1 cellular context compared by ENCODE assay signal in the genomic region with DNA sequence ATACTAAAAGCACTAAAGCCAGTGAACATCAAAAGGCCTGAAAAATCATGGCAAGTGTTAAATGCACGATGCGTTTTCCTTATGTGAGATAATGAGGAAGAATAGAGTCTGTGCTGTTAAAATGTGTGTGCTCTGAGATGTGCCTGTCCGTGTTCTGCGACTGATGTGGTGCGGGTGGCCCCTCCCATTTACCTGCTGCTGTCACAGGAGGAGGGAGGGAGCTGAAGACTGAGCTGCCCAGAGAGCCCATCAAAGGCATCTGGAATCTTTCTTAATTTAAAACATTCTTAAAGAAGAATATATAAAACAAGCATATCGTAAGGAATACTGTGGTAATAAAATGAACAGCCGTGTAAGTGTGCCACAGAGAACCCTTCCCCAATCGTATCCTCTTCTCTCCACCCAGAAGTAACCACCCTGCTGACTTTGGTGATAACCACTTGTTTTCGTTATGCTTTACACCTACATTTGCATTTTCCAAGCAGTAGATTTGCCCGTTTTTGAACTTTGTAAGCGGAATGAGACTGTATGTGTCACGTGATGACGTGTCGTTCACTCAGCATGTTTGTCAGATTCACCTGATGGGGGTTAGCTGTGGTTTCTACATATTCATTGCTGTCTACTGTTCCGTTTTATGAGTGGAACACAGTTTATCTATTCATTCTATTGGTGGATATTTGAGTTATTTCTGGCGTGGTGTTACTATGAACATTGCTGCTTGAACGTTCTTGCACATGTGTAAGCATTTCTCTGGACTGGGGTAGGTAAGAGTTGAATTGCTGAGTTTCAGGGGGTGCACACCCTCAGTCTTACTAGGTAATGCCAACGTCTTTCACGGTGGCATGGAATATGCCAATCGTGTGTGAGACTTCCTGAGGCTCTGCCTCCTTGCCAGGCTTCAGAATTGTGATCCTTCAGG.
TF ChIP-seq lines count a peak whose summit lies in the region.

No MANE protein-coding gene starts in this region.

TF ChIP-seq in K562, 482 proteins besides CTCF, POLR2A, EP300 and RAD21 (continued from another document and continues in another):
- TF ChIP-seq, protein P1, sequence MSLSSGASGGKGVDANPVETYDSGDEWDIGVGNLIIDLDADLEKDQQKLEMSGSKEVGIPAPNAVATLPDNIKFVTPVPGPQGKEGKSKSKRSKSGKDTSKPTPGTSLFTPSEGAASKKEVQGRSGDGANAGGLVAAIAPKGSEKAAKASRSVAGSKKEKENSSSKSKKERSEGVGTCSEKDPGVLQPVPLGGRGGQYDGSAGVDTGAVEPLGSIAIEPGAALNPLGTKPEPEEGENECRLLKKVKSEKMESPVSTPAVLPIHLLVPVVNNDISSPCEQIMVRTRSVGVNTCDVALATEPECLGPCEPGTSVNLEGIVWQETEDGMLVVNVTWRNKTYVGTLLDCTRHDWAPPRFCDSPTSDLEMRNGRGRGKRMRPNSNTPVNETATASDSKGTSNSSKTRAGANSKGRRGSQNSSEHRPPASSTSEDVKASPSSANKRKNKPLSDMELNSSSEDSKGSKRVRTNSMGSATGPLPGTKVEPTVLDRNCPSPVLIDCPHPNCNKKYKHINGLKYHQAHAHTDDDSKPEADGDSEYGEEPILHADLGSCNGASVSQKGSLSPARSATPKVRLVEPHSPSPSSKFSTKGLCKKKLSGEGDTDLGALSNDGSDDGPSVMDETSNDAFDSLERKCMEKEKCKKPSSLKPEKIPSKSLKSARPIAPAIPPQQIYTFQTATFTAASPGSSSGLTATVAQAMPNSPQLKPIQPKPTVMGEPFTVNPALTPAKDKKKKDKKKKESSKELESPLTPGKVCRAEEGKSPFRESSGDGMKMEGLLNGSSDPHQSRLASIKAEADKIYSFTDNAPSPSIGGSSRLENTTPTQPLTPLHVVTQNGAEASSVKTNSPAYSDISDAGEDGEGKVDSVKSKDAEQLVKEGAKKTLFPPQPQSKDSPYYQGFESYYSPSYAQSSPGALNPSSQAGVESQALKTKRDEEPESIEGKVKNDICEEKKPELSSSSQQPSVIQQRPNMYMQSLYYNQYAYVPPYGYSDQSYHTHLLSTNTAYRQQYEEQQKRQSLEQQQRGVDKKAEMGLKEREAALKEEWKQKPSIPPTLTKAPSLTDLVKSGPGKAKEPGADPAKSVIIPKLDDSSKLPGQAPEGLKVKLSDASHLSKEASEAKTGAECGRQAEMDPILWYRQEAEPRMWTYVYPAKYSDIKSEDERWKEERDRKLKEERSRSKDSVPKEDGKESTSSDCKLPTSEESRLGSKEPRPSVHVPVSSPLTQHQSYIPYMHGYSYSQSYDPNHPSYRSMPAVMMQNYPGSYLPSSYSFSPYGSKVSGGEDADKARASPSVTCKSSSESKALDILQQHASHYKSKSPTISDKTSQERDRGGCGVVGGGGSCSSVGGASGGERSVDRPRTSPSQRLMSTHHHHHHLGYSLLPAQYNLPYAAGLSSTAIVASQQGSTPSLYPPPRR (CRISPR knock-in tag; IDR thresholded peaks at IDR 0.05; ENCODE audit: borderline replicate concordance): no peak
- TF ChIP-seq TFAM (CRISPR knock-in tag; conservative IDR thresholded peaks at IDR 0.05) (no peak), FOSL1 (tag; conservative IDR thresholded peaks at IDR 0.05) (peak; percentile 11; the same call in 1 of the 2 replicates), SP1 (CRISPR knock-in tag; IDR thresholded peaks at IDR 0.05) (no peak), NONO (IDR thresholded peaks at IDR 0.05; ENCODE audit: low read depth in 2 of 2, low read length in 1 of 2) (no peak), ID3 (CRISPR knock-in tag; IDR thresholded peaks at IDR 0.05) (no peak), ID3 (tag; IDR thresholded peaks at IDR 0.05) (peak; percentile 76; the same call in 1 of the 2 replicates), ATF1 (CRISPR knock-in tag; IDR thresholded peaks at IDR 0.05) (no peak), ATF1 (tag; IDR thresholded peaks at IDR 0.05) (peak; percentile 88), FOXA1 (IDR thresholded peaks at IDR 0.05; ENCODE audit: borderline replicate concordance) (no peak), ZNF134 (CRISPR knock-in tag; conservative IDR thresholded peaks at IDR 0.05) (0 out of 2 replicates have a peak, but pooled peaks have one; percentile 40), BRF1 (IDR thresholded peaks at IDR 0.05; ENCODE audit: borderline replicate concordance, extremely low read depth, insufficient read length) (no peak), EHMT2 (IDR thresholded peaks at IDR 0.05) (no peak), YBX1 (IDR thresholded peaks at IDR 0.05) (no peak), KLF16 (IDR thresholded peaks at IDR 0.05) (no peak), ZNF695 (CRISPR knock-in tag; IDR thresholded peaks at IDR 0.05) (no peak), CEBPG (CRISPR knock-in tag; IDR thresholded peaks at IDR 0.05) (no peak), CEBPG (tag; conservative IDR thresholded peaks at IDR 0.05 in 1 of 2, IDR thresholded peaks at IDR 0.05 in 1 of 2) (no peak), FOXK2 (conservative IDR thresholded peaks at IDR 0.05 in 1 of 2, IDR thresholded peaks at IDR 0.05 in 1 of 2; ENCODE audit: low read depth in 2 of 2) (peak; percentile 72 to 78), CBX5 (IDR thresholded peaks at IDR 0.05; ENCODE audit: borderline replicate concordance, low read depth) (no peak), GTF2E2 (tag; IDR thresholded peaks at IDR 0.05) (no peak), ZEB2 (IDR thresholded peaks at IDR 0.05) (no peak; the same call in 1 of the 2 replicates), ATF6 (CRISPR knock-in tag; IDR thresholded peaks at IDR 0.05) (no peak), MEIS2 (IDR thresholded peaks at IDR 0.05; ENCODE audit: partially characterized antibody) (peak; percentile 84), GABPA (tag; conservative IDR thresholded peaks at IDR 0.05; ENCODE audit: low read depth) (0 out of 2 replicates have a peak, but pooled peaks have one; percentile 5), KDM1A (IDR thresholded peaks at IDR 0.05) (no peak), NFE2L1 (tag; IDR thresholded peaks at IDR 0.05; ENCODE audit: borderline replicate concordance, low read depth) (no peak), ZC3H11A (IDR thresholded peaks at IDR 0.05; ENCODE audit: low read depth, low read length) (no peak), ATF3 (IDR thresholded peaks at IDR 0.05) (peak; percentile 85), ATF3 (CRISPR knock-in tag; conservative IDR thresholded peaks at IDR 0.05) (0 out of 2 replicates have a peak, but pooled peaks have one; percentile 27), ZNF589 (CRISPR knock-in tag; IDR thresholded peaks at IDR 0.05; ENCODE audit: low read depth) (no peak), GATAD2B (IDR thresholded peaks at IDR 0.05; ENCODE audit: borderline replicate concordance) (no peak), ZNF717 (CRISPR knock-in tag; IDR thresholded peaks at IDR 0.05) (no peak), GATA2 (CRISPR knock-in tag; IDR thresholded peaks at IDR 0.05) (peak; percentile 49; the same call in 1 of the 2 replicates), TOE1 (IDR thresholded peaks at IDR 0.05; ENCODE audit: borderline replicate concordance) (peak; percentile 99), TOE1 (CRISPR knock-in tag; IDR thresholded peaks at IDR 0.05; ENCODE audit: borderline replicate concordance, low read depth) (no peak), SMARCB1 (IDR thresholded peaks at IDR 0.05; ENCODE audit: insufficient read length, low read depth) (peak; percentile 34), MIER1 (IDR thresholded peaks at IDR 0.05; ENCODE audit: low read depth) (0 out of 2 replicates have a peak, but pooled peaks have one; percentile 16), ZMIZ1 (IDR thresholded peaks at IDR 0.05; ENCODE audit: low read depth in 2 of 2, low read length in 2 of 2) (no peak), NFE2 (IDR thresholded peaks at IDR 0.05; ENCODE audit: low read depth) (0 out of 2 replicates have a peak, but pooled peaks have one; percentile 32), FOXA3 (CRISPR knock-in tag; conservative IDR thresholded peaks at IDR 0.05 in 1 of 2, IDR thresholded peaks at IDR 0.05 in 1 of 2) (no peak), ZKSCAN1 (IDR thresholded peaks at IDR 0.05; ENCODE audit: low read depth, low read length) (no peak), CREB5 (CRISPR knock-in tag; IDR thresholded peaks at IDR 0.05) (no peak)
- TF ChIP-seq, protein P2, sequence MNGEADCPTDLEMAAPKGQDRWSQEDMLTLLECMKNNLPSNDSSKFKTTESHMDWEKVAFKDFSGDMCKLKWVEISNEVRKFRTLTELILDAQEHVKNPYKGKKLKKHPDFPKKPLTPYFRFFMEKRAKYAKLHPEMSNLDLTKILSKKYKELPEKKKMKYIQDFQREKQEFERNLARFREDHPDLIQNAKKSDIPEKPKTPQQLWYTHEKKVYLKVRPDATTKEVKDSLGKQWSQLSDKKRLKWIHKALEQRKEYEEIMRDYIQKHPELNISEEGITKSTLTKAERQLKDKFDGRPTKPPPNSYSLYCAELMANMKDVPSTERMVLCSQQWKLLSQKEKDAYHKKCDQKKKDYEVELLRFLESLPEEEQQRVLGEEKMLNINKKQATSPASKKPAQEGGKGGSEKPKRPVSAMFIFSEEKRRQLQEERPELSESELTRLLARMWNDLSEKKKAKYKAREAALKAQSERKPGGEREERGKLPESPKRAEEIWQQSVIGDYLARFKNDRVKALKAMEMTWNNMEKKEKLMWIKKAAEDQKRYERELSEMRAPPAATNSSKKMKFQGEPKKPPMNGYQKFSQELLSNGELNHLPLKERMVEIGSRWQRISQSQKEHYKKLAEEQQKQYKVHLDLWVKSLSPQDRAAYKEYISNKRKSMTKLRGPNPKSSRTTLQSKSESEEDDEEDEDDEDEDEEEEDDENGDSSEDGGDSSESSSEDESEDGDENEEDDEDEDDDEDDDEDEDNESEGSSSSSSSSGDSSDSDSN (IDR thresholded peaks at IDR 0.05; ENCODE audit: borderline replicate concordance in 1 of 2, low read depth in 2 of 2, low read length in 2 of 2): no peak
